Comparison of ENCODE assay signal across 29 cellular contexts in genomic region chr3:41426485-41426884, GRCh38.
"Had no signal": no experiment of that assay in that cellular context is flagged by ENCODE, and none has a peak within 500 bp of the region (broad histone marks: within the 10 kb centered on the region; RNA-seq: fewer than 3 reads in every experiment).

No MANE protein-coding gene starts in this region.

- DNase-seq: naive thymus-derived CD4-positive, alpha-beta T cell; occipital lobe; ovary; posterior cingulate gyrus; psoas muscle; right cardiac atrium; spleen; stimulated activated CD4-positive, alpha-beta T cell treated with anti-CD3 and anti-CD28 coated beads, Interleukin-12 subunit alpha, Interleukin-12 subunit beta, amount 100 ng/mL, for 4 hours; stimulated activated CD4-positive, alpha-beta T cell treated with anti-CD3 and anti-CD28 coated beads, Interleukin-1b, Interleukin-23, amount 100 ng/mL, for 48 hours; stimulated activated CD4-positive, alpha-beta T cell treated with anti-CD3 and anti-CD28 coated beads, Interleukin-4, amount 100 ng/mL, for 1 hour; stimulated activated CD4-positive, alpha-beta T cell treated with anti-CD3 and anti-CD28 coated beads, Interleukin-4, amount 100 ng/mL, for 4 hours; stimulated activated CD8-positive, alpha-beta memory T cell treated with anti-CD3 and anti-CD28 coated beads, Interleukin-4, amount 100 ng/mL, for 48 hours; stimulated activated naive CD4-positive, alpha-beta T cell; substantia nigra; testis; tibial artery; transverse colon; upper lobe of right lung; uterus had no signal

- H3K27ac Mint-ChIP-seq: naive thymus-derived CD4-positive, alpha-beta T cell; nephron; neural progenitor cell; stimulated activated memory B cell treated with anti-CD40 and anti-IgM and Interleukin-4, amounts not matched to agents 10 μg/mL and 1 μg/mL and 100 μg/mL, for 72 hours; stimulated activated naive CD8-positive, alpha-beta T cell treated with anti-CD3 and anti-CD28 coated beads, Interleukin-15, Interleukin-2, amounts not matched to agents 100 ng/mL and 50 ng/mL, for 24 hours; type B pancreatic cell had no signal

- H3K4me3 ChIP-seq: neural progenitor cell, ovary, psoas muscle, skin epidermis, smooth muscle cell, spleen, suprapubic skin, testis, tibial artery, transverse colon, upper lobe of right lung, uterus had no signal

- H3K4me3 Mint-ChIP-seq: naive thymus-derived CD4-positive, alpha-beta T cell; nephron; neural progenitor cell; stimulated activated memory B cell treated with anti-CD40 and anti-IgM and Interleukin-4, amounts not matched to agents 10 μg/mL and 1 μg/mL and 100 μg/mL, for 72 hours; stimulated activated naive CD8-positive, alpha-beta T cell treated with anti-CD3 and anti-CD28 coated beads, Interleukin-15, Interleukin-2, amounts not matched to agents 100 ng/mL and 50 ng/mL, for 24 hours; type B pancreatic cell had no signal

- H3K27me3 ChIP-seq: neural progenitor cell, ovary, spleen, suprapubic skin, testis, tibial artery, transverse colon, upper lobe of right lung, uterus had no signal

- ATAC-seq: naive thymus-derived CD4-positive, alpha-beta T cell; psoas muscle; right cardiac atrium; sciatic nerve; stimulated activated memory B cell treated with anti-CD40 and anti-IgM and Interleukin-4, amounts not matched to agents 10 μg/mL and 1 μg/mL and 100 μg/mL, for 72 hours; upper lobe of right lung had no signal

- H3K27me3 Mint-ChIP-seq: type B pancreatic cell had no signal

- H3K4me1 Mint-ChIP-seq: nephron; neural progenitor cell; stimulated activated memory B cell treated with anti-CD40 and anti-IgM and Interleukin-4, amounts not matched to agents 10 μg/mL and 1 μg/mL and 100 μg/mL, for 72 hours had no signal

- H3K36me3 Mint-ChIP-seq: neural progenitor cell had no signal

- H3K27ac ChIP-seq: neural progenitor cell, ovary, parathyroid adenoma, psoas muscle, skin epidermis, spleen, suprapubic skin, testis, tibial artery, transverse colon, upper lobe of right lung, uterus had no signal

- H3K36me3 ChIP-seq: neural progenitor cell, ovary, spleen, suprapubic skin, tibial artery, transverse colon, upper lobe of right lung, uterus had no signal

- H3K4me1 ChIP-seq: neural progenitor cell, parathyroid adenoma, psoas muscle, spleen, suprapubic skin, testis, tibial artery, transverse colon, upper lobe of right lung, uterus had no signal

- H3K9me3 ChIP-seq: ovary, testis, uterus had no signal
